Comparison of ENCODE assay signal across 22 cellular contexts in genomic region chr5:129363991-129364390, GRCh38.
"Had no signal": no experiment of that assay in that cellular context is flagged by ENCODE, and none has a peak within 500 bp of the region (broad histone marks: within the 10 kb centered on the region; RNA-seq: fewer than 3 reads in every experiment).

No MANE protein-coding gene starts in this region.

- H3K4me1 Mint-ChIP-seq: stimulated activated effector memory CD8-positive, alpha-beta T cell treated with anti-CD3 and anti-CD28 coated beads, Interleukin-12 subunit alpha, Interleukin-12 subunit beta, amount 100 ng/mL, for 72 hours; stimulated activated memory B cell treated with anti-CD40 and anti-IgM and Interleukin-4, amounts not matched to agents 10 μg/mL and 1 μg/mL and 100 μg/mL, for 72 hours; stimulated activated naive B cell treated with anti-CD40 and anti-IgM and Interleukin-4, amounts not matched to agents 10 μg/mL and 1 μg/mL and 100 μg/mL, for 72 hours; stimulated activated naive CD8-positive, alpha-beta T cell treated with anti-CD3 and anti-CD28 coated beads, Interleukin-15, amount 100 ng/mL, for 72 hours had no signal

- H3K27me3 Mint-ChIP-seq: stimulated activated memory B cell treated with anti-CD40 and anti-IgM and Interleukin-4, amounts not matched to agents 10 μg/mL and 1 μg/mL and 100 μg/mL, for 72 hours; stimulated activated naive B cell treated with anti-CD40 and anti-IgM and Interleukin-4, amounts not matched to agents 10 μg/mL and 1 μg/mL and 100 μg/mL, for 72 hours; stimulated activated naive CD8-positive, alpha-beta T cell treated with anti-CD3 and anti-CD28 coated beads, Interleukin-15, amount 100 ng/mL, for 72 hours; stimulated activated naive CD8-positive, alpha-beta T cell treated with anti-CD3 and anti-CD28 coated beads, Interleukin-15, Interleukin-2, amounts not matched to agents 100 ng/mL and 50 ng/mL, for 24 hours had no signal

- H3K27ac Mint-ChIP-seq: stimulated activated effector memory CD8-positive, alpha-beta T cell treated with anti-CD3 and anti-CD28 coated beads, Interleukin-12 subunit alpha, Interleukin-12 subunit beta, amount 100 ng/mL, for 72 hours; stimulated activated memory B cell treated with anti-CD40 and anti-IgM and Interleukin-4, amounts not matched to agents 10 μg/mL and 1 μg/mL and 100 μg/mL, for 72 hours; stimulated activated naive B cell treated with anti-CD40 and anti-IgM and Interleukin-4, amounts not matched to agents 10 μg/mL and 1 μg/mL and 100 μg/mL, for 72 hours; stimulated activated naive CD8-positive, alpha-beta T cell treated with anti-CD3 and anti-CD28 coated beads, Interleukin-15, amount 100 ng/mL, for 72 hours; stimulated activated naive CD8-positive, alpha-beta T cell treated with anti-CD3 and anti-CD28 coated beads, Interleukin-15, Interleukin-2, amounts not matched to agents 100 ng/mL and 50 ng/mL, for 24 hours had no signal

- H3K4me3 Mint-ChIP-seq: stimulated activated effector memory CD8-positive, alpha-beta T cell treated with anti-CD3 and anti-CD28 coated beads, Interleukin-12 subunit alpha, Interleukin-12 subunit beta, amount 100 ng/mL, for 72 hours; stimulated activated memory B cell treated with anti-CD40 and anti-IgM and Interleukin-4, amounts not matched to agents 10 μg/mL and 1 μg/mL and 100 μg/mL, for 72 hours; stimulated activated naive B cell treated with anti-CD40 and anti-IgM and Interleukin-4, amounts not matched to agents 10 μg/mL and 1 μg/mL and 100 μg/mL, for 72 hours; stimulated activated naive CD8-positive, alpha-beta T cell treated with anti-CD3 and anti-CD28 coated beads, Interleukin-15, amount 100 ng/mL, for 72 hours; stimulated activated naive CD8-positive, alpha-beta T cell treated with anti-CD3 and anti-CD28 coated beads, Interleukin-15, Interleukin-2, amounts not matched to agents 100 ng/mL and 50 ng/mL, for 24 hours had no signal

- DNase-seq: stimulated activated CD4-positive, alpha-beta T cell treated with anti-CD3 and anti-CD28 coated beads, Interleukin-2, amount 100 ng/mL, for 48 hours; stimulated activated CD4-positive, alpha-beta T cell treated with anti-CD3 and anti-CD28 coated beads, Interleukin-4, amount 100 ng/mL, for 1 hour; stimulated activated CD4-positive, alpha-beta T cell treated with anti-CD3 and anti-CD28 coated beads, Interleukin-4, amount 100 ng/mL, for 24 hours; stimulated activated CD4-positive, alpha-beta T cell treated with anti-CD3 and anti-CD28 coated beads, Interleukin-4, amount 100 ng/mL, for 4 hours; stimulated activated CD8-positive, alpha-beta memory T cell treated with anti-CD3 and anti-CD28 coated beads, Interleukin-4, amount 100 ng/mL, for 48 hours; stimulated activated naive B cell treated with anti-CD40 and anti-IgM and Interleukin-4, amounts not matched to agents 10 μg/mL and 1 μg/mL and 100 μg/mL, for 72 hours; stimulated activated naive CD4-positive, alpha-beta T cell; stimulated activated naive CD4-positive, alpha-beta T cell treated with Interleukin-2 at 50 U/mL for 16 hours; stimulated activated naive CD8-positive, alpha-beta T cell treated with anti-CD3 and anti-CD28 coated beads, Interleukin-15, amount 100 ng/mL, for 72 hours; stimulated activated naive CD8-positive, alpha-beta T cell treated with anti-CD3 and anti-CD28 coated beads, Interleukin-15, Interleukin-2, amounts not matched to agents 100 U/mL and 50 U/mL, for 24 hours; stomach; substantia nigra; testis; thyroid gland; tibial artery; transverse colon; upper lobe of left lung; upper lobe of right lung; uterus had no signal

- H3K36me3 Mint-ChIP-seq: stimulated activated effector memory CD8-positive, alpha-beta T cell treated with anti-CD3 and anti-CD28 coated beads, Interleukin-12 subunit alpha, Interleukin-12 subunit beta, amount 100 ng/mL, for 72 hours; stimulated activated memory B cell treated with anti-CD40 and anti-IgM and Interleukin-4, amounts not matched to agents 10 μg/mL and 1 μg/mL and 100 μg/mL, for 72 hours; stimulated activated naive B cell treated with anti-CD40 and anti-IgM and Interleukin-4, amounts not matched to agents 10 μg/mL and 1 μg/mL and 100 μg/mL, for 72 hours had no signal
